23 cellular contexts compared by ENCODE assay signal in the genomic region with DNA sequence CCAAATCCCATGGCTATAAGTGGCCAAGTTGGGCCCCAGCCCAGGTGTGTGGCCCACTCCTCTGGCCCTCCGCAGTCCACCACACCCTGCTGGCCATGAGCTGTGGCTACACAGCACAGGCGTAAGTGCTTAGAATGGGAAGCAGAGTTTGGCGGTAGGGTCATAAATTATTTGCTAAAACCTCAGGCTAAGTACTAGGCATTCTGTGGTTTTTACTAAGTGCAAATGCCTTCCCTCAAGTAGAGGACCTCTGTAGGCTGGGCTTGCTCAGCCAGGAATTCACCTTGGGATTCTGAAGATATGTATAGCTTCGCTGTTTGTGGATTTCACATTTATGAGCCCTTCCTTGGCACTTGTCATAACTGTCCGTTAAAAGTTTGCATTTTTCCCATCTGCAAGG. TPM values are rescaled to one million over a fixed set of nuclear protein-coding genes. Genes with fewer than 3 reads are reported as not detected.
"Had no signal": no experiment of that assay in that cellular context is flagged by ENCODE, and none has a peak within 500 bp of the region (broad histone marks: within the 10 kb centered on the region; RNA-seq: fewer than 3 reads in every experiment).

No MANE protein-coding gene starts in this region.

- H3K27me3 ChIP-seq: colonic mucosa, tibial nerve, uterus had no signal

- H3K36me3 Mint-ChIP-seq: activated CD4-positive, alpha-beta memory T cell treated with anti-CD3 and anti-CD28 coated beads for 36 hours; natural killer cell treated with Interleukin-12 subunit alpha and Interleukin-12 subunit beta and Interleukin-15 and Interleukin-18, amount 100 ng/mL, for 72 hours had no signal

- H3K4me1 Mint-ChIP-seq: activated CD4-positive, alpha-beta T cell treated with anti-CD3 and anti-CD28 coated beads for 36 hours had no signal

- H3K36me3 ChIP-seq: colonic mucosa, esophagus squamous epithelium, prostate gland, tibial nerve, uterus, WERI-Rb-1 had no signal

- DNase-seq: activated CD4-positive, alpha-beta memory T cell treated with anti-CD3 and anti-CD28 coated beads for 36 hours; activated CD4-positive, alpha-beta T cell treated with anti-CD3 and anti-CD28 coated beads for 36 hours; activated naive CD4-positive, alpha-beta T cell treated with anti-CD3 and anti-CD28 coated beads, Interleukin-2, amount 50 U/mL, for 16 hours; activated T-cell treated with anti-CD3 and anti-CD28 coated beads, Interleukin-2, amount 50 U/mL, for 24 hours; caudate nucleus; colonic mucosa; esophagus squamous epithelium; hippocampal formation; kidney; left ventricle myocardium superior; mesendoderm; occipital lobe; right cardiac atrium; small intestine; stimulated activated CD4-positive, alpha-beta T cell treated with anti-CD3 and anti-CD28 coated beads, Interleukin-4, amount 100 ng/mL, for 24 hours; stimulated activated naive CD4-positive, alpha-beta T cell treated with Interleukin-2 at 50 U/mL for 16 hours; substantia nigra; T1000; uterus; WERI-Rb-1 had no signal

- H3K27ac ChIP-seq: colonic mucosa, esophagus squamous epithelium, prostate gland, tibial nerve, uterus, WERI-Rb-1 had no signal

- H3K4me3 Mint-ChIP-seq: activated CD4-positive, alpha-beta memory T cell treated with anti-CD3 and anti-CD28 coated beads for 36 hours; activated CD4-positive, alpha-beta T cell treated with anti-CD3 and anti-CD28 coated beads for 36 hours; activated T-cell treated with anti-CD3 and anti-CD28 coated beads, Interleukin-2, amount 50 U/mL, for 24 hours; natural killer cell treated with Interleukin-12 subunit alpha and Interleukin-12 subunit beta and Interleukin-15 and Interleukin-18, amount 100 ng/mL, for 72 hours had no signal

- H3K9me3 Mint-ChIP-seq: activated CD4-positive, alpha-beta memory T cell treated with anti-CD3 and anti-CD28 coated beads for 36 hours; activated T-cell treated with anti-CD3 and anti-CD28 coated beads, Interleukin-2, amount 50 U/mL, for 24 hours; natural killer cell treated with Interleukin-12 subunit alpha and Interleukin-12 subunit beta and Interleukin-15 and Interleukin-18, amount 100 ng/mL, for 72 hours had no signal

- H3K27ac Mint-ChIP-seq: activated CD4-positive, alpha-beta memory T cell treated with anti-CD3 and anti-CD28 coated beads for 36 hours; activated CD4-positive, alpha-beta T cell treated with anti-CD3 and anti-CD28 coated beads for 36 hours; activated T-cell treated with anti-CD3 and anti-CD28 coated beads, Interleukin-2, amount 50 U/mL, for 24 hours; natural killer cell treated with Interleukin-12 subunit alpha and Interleukin-12 subunit beta and Interleukin-15 and Interleukin-18, amount 100 ng/mL, for 72 hours had no signal

- H3K4me3 ChIP-seq: colonic mucosa, esophagus squamous epithelium, prostate gland, tibial nerve, uterus had no signal

- ATAC-seq: activated CD4-positive, alpha-beta T cell treated with anti-CD3 and anti-CD28 coated beads for 36 hours; left ventricle myocardium superior; natural killer cell treated with Interleukin-12 subunit alpha and Interleukin-12 subunit beta and Interleukin-15 and Interleukin-18, amount 100 ng/mL, for 72 hours; right cardiac atrium had no signal

RNA-seq across cellular contexts. Expression of gene LOXL4, which starts 44.8 kb away (rescaled TPM):
- total RNA-seq: activated CD4-positive, alpha-beta memory T cell treated with anti-CD3 and anti-CD28 coated beads for 36 hours; activated CD4-positive, alpha-beta T cell treated with anti-CD3 and anti-CD28 coated beads for 36 hours; natural killer cell treated with Interleukin-12 subunit alpha and Interleukin-12 subunit beta and Interleukin-15 and Interleukin-18, amount 100 ng/mL, for 72 hours had no signal
